ENCODE assay signal across 12 cellular contexts in the genomic region with DNA sequence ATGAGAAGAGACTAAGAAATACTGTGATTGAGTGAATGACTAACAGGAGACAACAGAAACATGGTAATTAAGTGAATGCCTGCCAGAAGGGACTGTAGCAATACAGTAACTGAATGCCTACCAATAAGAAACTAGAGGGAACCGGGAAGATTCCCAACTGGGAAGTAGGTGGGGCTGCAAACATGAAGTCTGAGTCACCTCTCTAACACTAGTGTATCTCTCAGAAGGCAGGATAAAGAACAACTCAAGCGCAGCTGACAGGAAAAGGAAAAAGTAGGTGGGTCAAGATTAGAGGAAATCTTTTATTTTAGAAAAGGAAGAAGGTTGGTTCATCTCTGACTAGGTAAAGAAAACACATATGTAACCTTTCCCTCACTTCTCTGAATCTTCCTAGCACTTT. TPM values are rescaled to one million over a fixed set of nuclear protein-coding genes. Genes with fewer than 3 reads are reported as not detected.
A peak's percentile ranks its signal among the peaks of the same experiment; 100 is the strongest.
DNase-seq lines count a peak whose midpoint lies in the region; ATAC-seq and TF ChIP-seq lines count a peak whose summit lies in the region.
"Had no signal": no experiment of that assay in that cellular context is flagged by ENCODE, and none has a peak within 500 bp of the region (broad histone marks: within the 10 kb centered on the region; RNA-seq: fewer than 3 reads in every experiment).

No MANE protein-coding gene starts in this region.

- H3K9me3 ChIP-seq in mucosa of descending colon (no peaks in the 10 kb centered on the region), Peyer's patch (no peaks in the 10 kb centered on the region)
- H3K9me3 ChIP-seq: tibial artery had no signal

- H3K36me3 ChIP-seq in mucosa of descending colon (ENCODE audit: low read depth), result peaks cover 29% of the 10 kb centered on the region
- H3K36me3 ChIP-seq in Peyer's patch, result peaks cover 0 to 98% (median 0%) of the 10 kb centered on the region in 3 donors

- no peak for TF ChIP-seq POLR2A in Peyer's patch (IDR thresholded peaks at IDR 0.05)

- H3K4me1 ChIP-seq in mucosa of descending colon (ENCODE audit: low read depth), result peaks cover 4% of the 10 kb centered on the region
- no peaks in the 10 kb centered on the region for H3K4me1 ChIP-seq in Peyer's patch
- H3K4me1 ChIP-seq: tibial artery had no signal

- no peaks in the 10 kb centered on the region for H3K27me3 ChIP-seq in Peyer's patch
- H3K27me3 ChIP-seq: tibial artery had no signal

- DNase-seq in AG08396 (ENCODE audit: low spot score), result peak; percentile 74
- peak; percentile 23 for DNase-seq in LoVo (ENCODE audit: low spot score)
- DNase-seq in epithelial cell of esophagus (ENCODE audit: low read depth), result peak; percentile 93
- peak in 1 of 3 donors; percentile 51 for DNase-seq in mucosa of descending colon
- no peak for DNase-seq in DMS79 treated with DMSO at 0.1 percent for 48 hours (lab: John Stamatoyannopoulos, UW)
- no peak for DNase-seq in Peyer's patch
- DNase-seq in ecto neural progenitor cell (ENCODE audit: low spot score), result no peak
- no peak for DNase-seq in stimulated activated CD4-positive, alpha-beta T cell treated with anti-CD3 and anti-CD28 coated beads, Interleukin-2, amount 100 ng/mL, for 48 hours
- DNase-seq: NCI-H1436 had no signal

- H3K27ac ChIP-seq in Peyer's patch, result no peak overlapping the region
- H3K27ac ChIP-seq: SK-N-MC, tibial artery had no signal

- intact Hi-C loops in mucosa of descending colon (cut with DNase I, micrococcal nuclease), result no loop called here

- H3K4me3 ChIP-seq in epithelial cell of esophagus (ENCODE audit: low read length) (no peak overlapping the region), mucosa of descending colon (no peak overlapping the region), Peyer's patch (no peak overlapping the region)
- H3K4me3 ChIP-seq: SK-N-MC, smooth muscle cell, tibial artery had no signal

- ATAC-seq in mucosa of descending colon, result peak; percentile 96

- TF ChIP-seq CTCF in epithelial cell of esophagus (IDR thresholded peaks at IDR 0.05; ENCODE audit: insufficient read depth, low read depth, low read length, missing control alignments) (no peak), mucosa of descending colon (IDR thresholded peaks at IDR 0.05) (no peak), Peyer's patch (IDR thresholded peaks at IDR 0.05) (no peak)

RNA-seq across cellular contexts. Expression of a gene that starts 14.0 kb away (rescaled TPM):
- total RNA-seq in mucosa of descending colon (not detected), Peyer's patch (not detected)
- total RNA-seq: smooth muscle cell had no signal

RNA-seq across cellular contexts. Expression of a gene that starts 15.1 kb away (rescaled TPM):
- total RNA-seq in mucosa of descending colon (100 to 1,000 TPM in 1 of 3 donors, 10 to 100 TPM in 2; 78.0 to 195 (median 92.1) TPM), Peyer's patch (100 to 1,000 TPM; 135 to 484 (median 279) TPM)

RNA-seq across cellular contexts. Expression of a gene that starts 19.5 kb away (rescaled TPM):
- total RNA-seq in mucosa of descending colon, result under 1 TPM in 2 of 3 donors, not detected in 1; 0.20 to 0.22 TPM
- 1 to 10 TPM in 1 of 4 donors, under 1 TPM in 1, not detected in 2; 0.85 to 1.1 TPM for total RNA-seq in Peyer's patch

RNA-seq across cellular contexts. Expression of a gene that starts 20.3 kb away (rescaled TPM):
- total RNA-seq in mucosa of descending colon (not detected), Peyer's patch (not detected)
- total RNA-seq: smooth muscle cell had no signal

RNA-seq across cellular contexts. Expression of a gene that starts 40.3 kb away (rescaled TPM):
- under 1 TPM in 1 of 3 donors, not detected in 2; 0.60 TPM for total RNA-seq in mucosa of descending colon
- not detected for total RNA-seq in Peyer's patch

Comparison
In these comparisons a context has a peak if more than half of its experiments do, and no peak if none do; other contexts are left out.
1. DNase-seq: peak in AG08396 (single experiment), LoVo (single experiment) and epithelial cell of esophagus (single experiment); none in DMS79 treated with DMSO at 0.1 percent for 48 hours (single experiment), Peyer's patch (0 of 3), ecto neural progenitor cell (single experiment) and stimulated activated CD4-positive, alpha-beta T cell treated with anti-CD3 and anti-CD28 coated beads, Interleukin-2, amount 100 ng/mL, for 48 hours (0 of 2).